In the genomic region with DNA sequence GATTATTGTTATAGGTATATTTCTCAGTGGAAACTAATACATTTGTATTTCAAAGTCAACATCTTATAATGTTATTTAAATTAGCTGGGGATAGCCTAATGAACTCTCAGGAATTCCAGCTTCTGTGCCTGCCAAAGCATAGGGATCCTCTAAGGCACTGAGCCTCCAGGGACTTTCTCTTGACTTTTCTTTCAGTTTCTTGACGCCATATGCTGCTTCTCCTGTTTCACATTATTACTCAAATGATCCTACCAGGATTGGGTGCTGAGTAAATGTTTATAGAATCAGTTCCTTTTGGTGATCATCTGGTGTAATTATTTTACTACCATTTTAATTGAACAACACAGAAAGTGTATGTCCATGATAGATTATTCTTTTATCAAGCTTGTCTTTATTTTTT, we compare ENCODE assay signal across 19 cellular contexts. TPM values are rescaled to one million over a fixed set of nuclear protein-coding genes. Genes with fewer than 3 reads are reported as not detected.
DNase-seq lines count a peak whose midpoint lies in the region; ATAC-seq and TF ChIP-seq lines count a peak whose summit lies in the region.
"Had no signal": no experiment of that assay in that cellular context is flagged by ENCODE, and none has a peak within 500 bp of the region (broad histone marks: within the 10 kb centered on the region; RNA-seq: fewer than 3 reads in every experiment).

No MANE protein-coding gene starts in this region.

- no peaks in the 10 kb centered on the region for H3K27me3 ChIP-seq in A673 (replicated peaks; ENCODE audit: insufficient read depth, low read depth, low read length, poor library complexity)
- H3K27me3 ChIP-seq in SK-N-SH (ENCODE audit: insufficient read depth) = no peaks in the 10 kb centered on the region
- no peaks in the 10 kb centered on the region for H3K27me3 ChIP-seq in neuronal stem cell (ENCODE audit: control insufficient read depth in 3 of 3, insufficient read depth in 3 of 3, low read depth in 1 of 3, low read length in 3 of 3)

- H3K27ac ChIP-seq in A673 (ENCODE audit: low read depth, low read length, poor library complexity, severe bottlenecking) = no peak overlapping the region
- no peak overlapping the region for H3K27ac ChIP-seq in SK-N-SH (ENCODE audit: low read depth in 2 of 2, low read length in 1 of 2)
- H3K27ac ChIP-seq in neuronal stem cell (replicated peaks; ENCODE audit: low read length) = no peak overlapping the region
- H3K27ac ChIP-seq in caudate nucleus (ENCODE audit: low read depth, low read length) = no peak overlapping the region
- H3K27ac ChIP-seq: HL-60, KMS-11, lower lobe of right lung had no signal

- no peaks in the 10 kb centered on the region for H3K9me3 ChIP-seq in A673 (ENCODE audit: low read depth, low read length, poor library complexity, severe bottlenecking)
- H3K9me3 ChIP-seq in SK-N-SH = no peaks in the 10 kb centered on the region
- no peaks in the 10 kb centered on the region for H3K9me3 ChIP-seq in neuronal stem cell (replicated peaks in 1 of 2; ENCODE audit: control insufficient read depth in 2 of 2, insufficient read depth in 1 of 2, low read depth in 1 of 2, low read length in 2 of 2)
- H3K9me3 ChIP-seq: lower lobe of right lung had no signal

- H2BK15ac ChIP-seq in neuronal stem cell (ENCODE audit: low read length) = no peak overlapping the region

- no peaks in the 10 kb centered on the region for H3K9me2 ChIP-seq in SK-N-SH

- TF ChIP-seq CTCF in A673 (conservative IDR thresholded peaks at IDR 0.05; ENCODE audit: low read depth, low read length) (no peak), SK-N-SH (IDR thresholded peaks at IDR 0.05) (no peak)

- no peaks in the 10 kb centered on the region for H3K4me1 ChIP-seq in A673 (ENCODE audit: insufficient read depth, low read length, poor library complexity, severe bottlenecking)
- no peaks in the 10 kb centered on the region; a peak in 1 of 4 replicates for H3K4me1 ChIP-seq in SK-N-SH (ENCODE audit: control insufficient read depth in 1 of 2, insufficient read depth in 2 of 2, low read depth in 1 of 2, low read length in 1 of 2)
- no peaks in the 10 kb centered on the region for H3K4me1 ChIP-seq in neuronal stem cell (ENCODE audit: control insufficient read depth in 2 of 2, insufficient read depth in 1 of 2, low read depth in 1 of 2, low read length in 2 of 2)

- H3K23ac ChIP-seq in neuronal stem cell (ENCODE audit: low read depth, low read length, poor library complexity) = no peak overlapping the region

- no peak overlapping the region for H2AFZ ChIP-seq in SK-N-SH (ENCODE audit: low read depth)
- H2AFZ ChIP-seq in neuronal stem cell (ENCODE audit: low read length) = no peak overlapping the region

- H3K9ac ChIP-seq in SK-N-SH (no peak overlapping the region), neuronal stem cell (ENCODE audit: low read depth, low read length, poor library complexity) (no peak overlapping the region)
- H3K9ac ChIP-seq: KMS-11 had no signal

- no peak overlapping the region for H2AK5ac ChIP-seq in neuronal stem cell (ENCODE audit: low read depth, low read length)

- H3K4me3 ChIP-seq in A673 (ENCODE audit: low read depth, low read length, poor library complexity, severe bottlenecking) (no peak overlapping the region), SK-N-SH (ENCODE audit: low read depth in 2 of 2, low read length in 1 of 2) (no peak overlapping the region), neuronal stem cell (ENCODE audit: low read length in 2 of 2) (no peak overlapping the region)
- H3K4me3 ChIP-seq: lower lobe of right lung had no signal

- 45% methylated on average over 1 of the region's 1 CpG for WGBS in SK-N-SH (ENCODE audit: low lambda C conversion rate)
- no CpG with 5 or more reads among the region's 1 CpG for WGBS in neuronal stem cell (ENCODE audit: extremely low coverage in 2 of 2, insufficient read length in 2 of 2, insufficient replicate concordance in 1 of 2), 2 donors

- POLR2A ChIA-PET in A673 (lab: Charles Lee; ENCODE audit: low non-redundant PET) = no interaction called here
- POLR2A ChIA-PET in SK-N-SH (lab: Yijun Ruan, JAX) = interaction anchor here (1.0 kb wide), 1 partner anchor 8 kb away, joined by 3 read pairs; the partner anchor contains the start of genes CCDC59 and METTL25

- ATAC-seq in GM19043 (IDR thresholded peaks at IDR 0.05; ENCODE audit: low read depth, unreplicated experiment) = peak; percentile 51
- ATAC-seq in HG03097 (IDR thresholded peaks at IDR 0.05; ENCODE audit: low FRiP score, unreplicated experiment) = peak; percentile 63
- ATAC-seq in HG03442 (IDR thresholded peaks at IDR 0.05; ENCODE audit: unreplicated experiment) = no peak
- ATAC-seq: lower lobe of right lung; PC-3; stimulated activated naive CD8-positive, alpha-beta T cell treated with anti-CD3 and anti-CD28 coated beads, Interleukin-15, Interleukin-2, amounts not matched to agents 100 U/mL and 50 U/mL, for 24 hours had no signal

- H3K4ac ChIP-seq in neuronal stem cell (ENCODE audit: low read length) = no peak overlapping the region

- H3K79me2 ChIP-seq in SK-N-SH (ENCODE audit: insufficient read depth) = no peaks in the 10 kb centered on the region; the same call in 1 of the 2 replicates

- intact Hi-C loops in A673 (cut with micrococcal nuclease; ENCODE audit: unreplicated experiment) = no loop called here

- no peak overlapping the region for H4K91ac ChIP-seq in neuronal stem cell (ENCODE audit: low read depth, low read length, poor library complexity)

- no peak overlapping the region for H2BK5ac ChIP-seq in neuronal stem cell (ENCODE audit: low read length)

- TF ChIP-seq RAD21 in SK-N-SH (IDR thresholded peaks at IDR 0.05; ENCODE audit: low read length) = no peak

- CTCF ChIA-PET in A673 (lab: Charles Lee) = no interaction called here
- CTCF ChIA-PET in SK-N-SH (lab: Yijun Ruan, JAX) = no interaction called here

- BruUV-seq in A673 (replicated peaks; lab: Mats Ljungman, UMichigan) = no TSS peak

- no peak overlapping the region for H4K8ac ChIP-seq in neuronal stem cell (ENCODE audit: low read depth, low read length)

- no peaks in the 10 kb centered on the region for H3F3A ChIP-seq in SK-N-SH (replicated peaks; ENCODE audit: insufficient read depth)

- no peaks in the 10 kb centered on the region for H4K20me1 ChIP-seq in SK-N-SH (ENCODE audit: insufficient read depth)

- no peak overlapping the region for H3K14ac ChIP-seq in neuronal stem cell (ENCODE audit: low read length)

- DNase-seq in A673 (ENCODE audit: low spot score) (peak; percentile 25), SK-N-SH (no peak), HuH-7 (ENCODE audit: low spot score) (no peak), neuronal stem cell (ENCODE audit: low spot score) (no peak), caudate nucleus (lab: John Stamatoyannopoulos, UW) (no peak)
- DNase-seq: ACHN; activated CD4-positive, alpha-beta T cell treated with anti-CD3 and anti-CD28 coated beads, Interleukin-2, amount 50 U/mL, for 4 hours; activated T-cell treated with anti-CD3 and anti-CD28 coated beads, Interleukin-2, amount 50 U/mL, for 24 hours; endodermal cell; lower lobe of right lung; naive B cell; NCI-H1105; PC-3; stimulated activated naive CD8-positive, alpha-beta T cell treated with anti-CD3 and anti-CD28 coated beads, Interleukin-15, Interleukin-2, amounts not matched to agents 100 U/mL and 50 U/mL, for 24 hours had no signal

- H2BK120ac ChIP-seq in neuronal stem cell (ENCODE audit: low read depth, low read length) = no peak overlapping the region

- TF ChIP-seq EP300 in SK-N-SH (IDR thresholded peaks at IDR 0.05; ENCODE audit: borderline replicate concordance in 1 of 2, low read depth in 1 of 2, low read length in 1 of 2) = no peak

- H3K79me1 ChIP-seq in neuronal stem cell (ENCODE audit: low read depth, low read length) = peaks cover 7% of the 10 kb centered on the region

- no peak overlapping the region for H2BK12ac ChIP-seq in neuronal stem cell (ENCODE audit: low read length)

- no peak overlapping the region for H3K18ac ChIP-seq in neuronal stem cell (ENCODE audit: low read length)

- 0 out of 2 replicates have a peak overlapping the region, but pooled peaks have one; percentile 13 for H3K4me2 ChIP-seq in SK-N-SH
- no peak overlapping the region for H3K4me2 ChIP-seq in neuronal stem cell (ENCODE audit: insufficient read depth, low read length, poor library complexity, severe bottlenecking)
- H3K4me2 ChIP-seq: KMS-11 had no signal

- H3K36me3 ChIP-seq in A673 (ENCODE audit: insufficient read depth, low read length, poor library complexity, severe bottlenecking) (no peaks in the 10 kb centered on the region), SK-N-SH (replicated peaks in 1 of 2; ENCODE audit: control insufficient read depth in 1 of 2, insufficient read depth in 2 of 2, low read length in 1 of 2) (no peaks in the 10 kb centered on the region), neuronal stem cell (replicated peaks in 1 of 2; ENCODE audit: control insufficient read depth in 2 of 2, insufficient read depth in 2 of 2, low read length in 2 of 2) (no peaks in the 10 kb centered on the region)
- H3K36me3 ChIP-seq: lower lobe of right lung had no signal

TF ChIP-seq in SK-N-SH, 30 proteins besides CTCF, POLR2A, EP300 and RAD21 (continues in another document):
- TF ChIP-seq MEF2A (IDR thresholded peaks at IDR 0.05; ENCODE audit: borderline replicate concordance, low read depth) (no peak), MXI1 (IDR thresholded peaks at IDR 0.05; ENCODE audit: low read depth, low read length) (no peak), MAX (IDR thresholded peaks at IDR 0.05; ENCODE audit: low read depth) (no peak), NRF1 (IDR thresholded peaks at IDR 0.05; ENCODE audit: low read depth, low read length) (no peak), YY1 (IDR thresholded peaks at IDR 0.05; ENCODE audit: low read depth) (no peak)

RNA-seq across cellular contexts. Expression of gene METTL25, which starts 7.9 kb away (rescaled TPM):
- 3.1 and 5.1 TPM in 2 replicates for total RNA-seq in A673 (2021)
- 3.0 and 3.2 TPM in 2 replicates for polyA plus RNA-seq in SK-N-SH (2012; rRNA removed)
- polyA plus RNA-seq in SK-N-SH (2012; cell fraction: cytosol; rRNA removed) = 2.7 and 4.1 TPM in 2 replicates
- polyA plus RNA-seq in SK-N-SH (2012; cell fraction: nucleus; rRNA removed) = 2.9 and 4.3 TPM in 2 replicates
- 4.7 TPM for polyA plus RNA-seq in neuronal stem cell (2013, experiment 1 of 2)
- 4.7 TPM for polyA plus RNA-seq in neuronal stem cell (2013, experiment 2 of 2)

RNA-seq across cellular contexts. Expression of gene CCDC59, which starts 8.0 kb away (rescaled TPM):
- total RNA-seq in A673 (2021) = 74.9 and 83.1 TPM in 2 replicates
- 16.3 and 28.0 TPM in 2 replicates for polyA plus RNA-seq in SK-N-SH (2012; rRNA removed)
- 31.0 and 53.3 TPM in 2 replicates for polyA plus RNA-seq in SK-N-SH (2012; cell fraction: cytosol; rRNA removed)
- polyA plus RNA-seq in SK-N-SH (2012; cell fraction: nucleus; rRNA removed) = 12.7 and 17.8 TPM in 2 replicates
- polyA plus RNA-seq in neuronal stem cell (2013, experiment 1 of 2) = 101 TPM
- 97.9 TPM for polyA plus RNA-seq in neuronal stem cell (2013, experiment 2 of 2)
